15 cellular contexts compared by ENCODE assay signal in the genomic region with DNA sequence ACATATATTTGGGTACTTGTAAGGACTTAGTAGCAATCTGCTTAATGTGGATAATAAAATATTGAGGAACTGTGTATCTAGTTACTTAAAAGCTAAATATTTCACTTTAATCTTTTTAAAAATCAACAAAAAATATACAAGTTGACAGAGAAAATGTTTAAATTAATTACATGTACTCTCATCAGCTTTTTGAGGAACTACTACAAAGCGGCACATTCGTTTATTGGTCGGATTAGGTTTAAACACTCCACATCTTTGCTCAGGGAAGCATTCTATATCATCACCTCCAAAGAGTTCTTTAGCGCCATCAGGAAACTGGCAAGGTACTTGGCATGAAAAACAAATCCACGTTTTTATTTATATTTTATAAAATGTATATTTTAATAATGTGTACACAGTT. TPM values are rescaled to one million over a fixed set of nuclear protein-coding genes. Genes with fewer than 3 reads are reported as not detected.
DNase-seq lines count a peak whose midpoint lies in the region; ATAC-seq and TF ChIP-seq lines count a peak whose summit lies in the region.
"Had no signal": no experiment of that assay in that cellular context is flagged by ENCODE, and none has a peak within 500 bp of the region (broad histone marks: within the 10 kb centered on the region; RNA-seq: fewer than 3 reads in every experiment).

No MANE protein-coding gene starts in this region.

- H2AFZ ChIP-seq in OCI-LY1 (ENCODE audit: low read length) = no peak overlapping the region

- H3K27me3 ChIP-seq in OCI-LY1 (ENCODE audit: insufficient read depth, low read length) = no peaks in the 10 kb centered on the region

- no peaks in the 10 kb centered on the region for H3K36me3 Mint-ChIP-seq in activated CD8-positive, alpha-beta T cell treated with anti-CD3 and anti-CD28 coated beads, Interleukin-2, amount 10 ng/mL, durations not matched to agents 7 days and 5 days (ENCODE audit: low read depth)
- no peaks in the 10 kb centered on the region for H3K36me3 Mint-ChIP-seq in activated CD8-positive, alpha-beta T cell treated with anti-CD3 and anti-CD28 coated beads for 36 hours (ENCODE audit: low read depth)
- H3K36me3 Mint-ChIP-seq in brain (no peaks in the 10 kb centered on the region), osteocyte (ENCODE audit: unreplicated experiment) (no peaks in the 10 kb centered on the region)

- no peaks in the 10 kb centered on the region for H3K9me2 ChIP-seq in OCI-LY1 (ENCODE audit: low read depth, low read length)

- H3K4me3 ChIP-seq in OCI-LY1 (ENCODE audit: low read depth, low read length, poor library complexity, severe bottlenecking) = peak overlapping the region; percentile 72

- peaks cover 36% of the 10 kb centered on the region for H3K4me1 ChIP-seq in OCI-LY1 (ENCODE audit: insufficient read depth, low read length, severe bottlenecking)

- ATAC-seq in activated CD8-positive, alpha-beta T cell treated with anti-CD3 and anti-CD28 coated beads, Interleukin-2, amount 10 ng/mL, durations not matched to agents 7 days and 5 days = no peak
- ATAC-seq in activated CD8-positive, alpha-beta T cell treated with anti-CD3 and anti-CD28 coated beads for 36 hours = no peak

- CTCF ChIA-PET in activated CD8-positive, alpha-beta T cell treated with anti-CD3 and anti-CD28 coated beads, Interleukin-2, amount 10 ng/mL, durations not matched to agents 7 days and 5 days (lab: Charles Lee) = interaction anchor here (1.5 to 1.6 kb wide), 2 partner anchors 18 to 72 kb away, joined by 7 to 12 read pairs; no protein-coding TSS in a partner anchor
- CTCF ChIA-PET in activated CD8-positive, alpha-beta T cell treated with anti-CD3 and anti-CD28 coated beads for 36 hours (lab: Charles Lee) = interaction anchor here (0.8 to 2.6 kb wide), 5 partner anchors 10 to 118 kb away, joined by 3 to 8 read pairs (median 7); no protein-coding TSS in a partner anchor

- no peak overlapping the region for H3K27ac ChIP-seq in OCI-LY1 (ENCODE audit: low read depth, low read length, poor library complexity, severe bottlenecking)

- no peaks in the 10 kb centered on the region for H3K9me3 Mint-ChIP-seq in activated CD8-positive, alpha-beta T cell treated with anti-CD3 and anti-CD28 coated beads, Interleukin-2, amount 10 ng/mL, durations not matched to agents 7 days and 5 days (ENCODE audit: insufficient read depth)
- H3K9me3 Mint-ChIP-seq in activated CD8-positive, alpha-beta T cell treated with anti-CD3 and anti-CD28 coated beads for 36 hours = no peaks in the 10 kb centered on the region
- H3K9me3 Mint-ChIP-seq in brain = no peaks in the 10 kb centered on the region
- H3K9me3 Mint-ChIP-seq in osteocyte (ENCODE audit: unreplicated experiment) = no peaks in the 10 kb centered on the region

- no peak for TF ChIP-seq CTCF in activated CD8-positive, alpha-beta T cell treated with anti-CD3 and anti-CD28 coated beads for 36 hours (IDR thresholded peaks at IDR 0.05)
- no peak for TF ChIP-seq CTCF in OCI-LY1 (IDR thresholded peaks at IDR 0.05; ENCODE audit: low read length)
- TF ChIP-seq CTCF in brain (conservative IDR thresholded peaks at IDR 0.05) = no peak
- no peak for TF ChIP-seq CTCF in osteocyte (IDR thresholded peaks at IDR 0.05)

- H4K20me1 ChIP-seq in OCI-LY1 (ENCODE audit: insufficient read depth, low read length) = no peaks in the 10 kb centered on the region

- no peaks in the 10 kb centered on the region for H3F3A ChIP-seq in OCI-LY1 (ENCODE audit: insufficient read depth, low read length)

- H3K36me3 ChIP-seq in OCI-LY1 (ENCODE audit: insufficient read depth, low read length) = no peaks in the 10 kb centered on the region

- H3K4me3 Mint-ChIP-seq in activated CD8-positive, alpha-beta T cell treated with anti-CD3 and anti-CD28 coated beads, Interleukin-2, amount 10 ng/mL, durations not matched to agents 7 days and 5 days = peak overlapping the region; percentile 66
- H3K4me3 Mint-ChIP-seq in activated CD8-positive, alpha-beta T cell treated with anti-CD3 and anti-CD28 coated beads for 36 hours = no peak overlapping the region
- H3K4me3 Mint-ChIP-seq in brain (peak overlapping the region; percentile 86 to 92 (median 89)), osteocyte (ENCODE audit: unreplicated experiment) (peak overlapping the region; percentile 84)

- H3K4me1 Mint-ChIP-seq in activated CD8-positive, alpha-beta T cell treated with anti-CD3 and anti-CD28 coated beads, Interleukin-2, amount 10 ng/mL, durations not matched to agents 7 days and 5 days (ENCODE audit: low read depth) = peaks cover 10% of the 10 kb centered on the region
- peaks cover 7% of the 10 kb centered on the region for H3K4me1 Mint-ChIP-seq in activated CD8-positive, alpha-beta T cell treated with anti-CD3 and anti-CD28 coated beads for 36 hours (ENCODE audit: low read depth)
- H3K4me1 Mint-ChIP-seq in brain (peaks cover 17% of the 10 kb centered on the region), osteocyte (ENCODE audit: unreplicated experiment) (peaks cover 7% of the 10 kb centered on the region)

- POLR2A ChIA-PET in activated CD8-positive, alpha-beta T cell treated with anti-CD3 and anti-CD28 coated beads, Interleukin-2, amount 10 ng/mL, durations not matched to agents 7 days and 5 days (lab: Charles Lee) = interaction anchor here (1.2 kb wide), 1 partner anchor 102 kb away, joined by 5 read pairs; a partner anchor contains a TSS
- POLR2A ChIA-PET in activated CD8-positive, alpha-beta T cell treated with anti-CD3 and anti-CD28 coated beads for 36 hours (lab: Charles Lee) = interaction anchor here (1.3 kb wide), 1 partner anchor 98 kb away, joined by 3 read pairs; no protein-coding TSS in a partner anchor

- H3K9me3 ChIP-seq in OCI-LY1 (ENCODE audit: low read length) = no peaks in the 10 kb centered on the region

- intact Hi-C loops in activated CD8-positive, alpha-beta T cell treated with anti-CD3 and anti-CD28 coated beads for 36 hours (cut with micrococcal nuclease) = loop anchor here (5.0 kb wide), 1 partner anchor 117 kb away; no protein-coding TSS in a partner anchor

- H3K27ac Mint-ChIP-seq in activated CD8-positive, alpha-beta T cell treated with anti-CD3 and anti-CD28 coated beads, Interleukin-2, amount 10 ng/mL, durations not matched to agents 7 days and 5 days = no peak overlapping the region
- H3K27ac Mint-ChIP-seq in activated CD8-positive, alpha-beta T cell treated with anti-CD3 and anti-CD28 coated beads for 36 hours = no peak overlapping the region
- H3K27ac Mint-ChIP-seq in brain (no peak overlapping the region), osteocyte (ENCODE audit: unreplicated experiment) (no peak overlapping the region)

- no peaks in the 10 kb centered on the region for H3K79me2 ChIP-seq in OCI-LY1 (ENCODE audit: insufficient read depth, low read length)

- no peak overlapping the region for H3K9ac ChIP-seq in OCI-LY1 (ENCODE audit: low read length)

- peaks cover 37% of the 10 kb centered on the region for H3K27me3 Mint-ChIP-seq in activated CD8-positive, alpha-beta T cell treated with anti-CD3 and anti-CD28 coated beads, Interleukin-2, amount 10 ng/mL, durations not matched to agents 7 days and 5 days (ENCODE audit: low read depth)
- H3K27me3 Mint-ChIP-seq in activated CD8-positive, alpha-beta T cell treated with anti-CD3 and anti-CD28 coated beads for 36 hours = peaks cover 37% of the 10 kb centered on the region
- H3K27me3 Mint-ChIP-seq in brain (peaks cover 22% of the 10 kb centered on the region), osteocyte (ENCODE audit: unreplicated experiment) (peaks cover 36% of the 10 kb centered on the region)

- no peak for DNase-seq in activated CD8-positive, alpha-beta T cell treated with anti-CD3 and anti-CD28 coated beads, Interleukin-2, amount 10 ng/mL, durations not matched to agents 7 days and 5 days
- DNase-seq in activated CD8-positive, alpha-beta T cell treated with anti-CD3 and anti-CD28 coated beads for 36 hours = no peak
- no peak for DNase-seq in osteocyte (ENCODE audit: extremely low spot score, unreplicated experiment)
- no peak for DNase-seq in NCI-H1436 treated with DMSO at 0.1 percent for 48 hours (lab: John Stamatoyannopoulos, UW)
- DNase-seq in NCI-H526 (lab: John Stamatoyannopoulos, UW) = no peak
- no peak for DNase-seq in NCI-H748 treated with DMSO at 0.1 percent for 48 hours (lab: John Stamatoyannopoulos, UW)
- DNase-seq: activated effector memory CD4-positive, alpha-beta T cell treated with Interleukin-2 at 50 U/mL for 16 hours; cortex of kidney; Karpas-422; NCI-H1417 treated with DMSO at 0.1 percent for 48 hours; NCI-H226 had no signal

- H3K4me2 ChIP-seq in OCI-LY1 (ENCODE audit: low read length) = 0 out of 2 replicates have a peak overlapping the region, but pooled peaks have one; percentile 98

RNA-seq across cellular contexts. Expression of a gene that starts 1.6 kb away (rescaled TPM):
- total RNA-seq in activated CD8-positive, alpha-beta T cell treated with anti-CD3 and anti-CD28 coated beads, Interleukin-2, amount 10 ng/mL, durations not matched to agents 7 days and 5 days = not detected
- not detected for total RNA-seq in activated CD8-positive, alpha-beta T cell treated with anti-CD3 and anti-CD28 coated beads for 36 hours
- polyA plus RNA-seq in brain (ENCODE audit: insufficient read depth, low read depth, low replicate concordance) = 1.4 TPM
- not detected in 2 replicates for total RNA-seq in osteocyte
- total RNA-seq: activated CD8-positive, alpha-beta memory T cell treated with anti-CD3 and anti-CD28 coated beads for 36 hours; epithelial cell of proximal tubule had no signal
